8 cellular contexts compared by ENCODE assay signal in genomic region chr20:3811421-3812258, GRCh38. TPM values are rescaled to one million over a fixed set of nuclear protein-coding genes. Genes with fewer than 3 reads are reported as not detected.
DNase-seq lines count a peak whose midpoint lies in the region; ATAC-seq and TF ChIP-seq lines count a peak whose summit lies in the region.

No MANE protein-coding gene starts in this region.

- no peaks in the 10 kb centered on the region for H3K27me3 ChIP-seq in adrenal gland
- no peaks in the 10 kb centered on the region for H3K27me3 ChIP-seq in heart left ventricle

- DNase-seq in D341Med (ENCODE audit: low spot score) (peak; percentile 66), MV-4-11 (lab: John Stamatoyannopoulos, UW) (peak; percentile 84), T-helper 2 cell (peak; percentile 72 to 98 (median 90)), adrenal gland (peak; percentile 99 to 100 (median 99)), heart left ventricle (peak; percentile 99), renal cortical epithelial cell (ENCODE audit: low read depth) (peak; percentile 96), ureter (ENCODE audit: low spot score) (peak; percentile 99)

- H3K4me3 ChIP-seq in adrenal gland (peak overlapping the region in 2 of 4 donors; percentile 5 to 49), heart left ventricle (peak overlapping the region in 11 of 12 donors; percentile 4 to 62 (median 47))

- ATAC-seq in heart left ventricle (peak; percentile 89 to 94 (median 92)), GM21381 (IDR thresholded peaks at IDR 0.05; ENCODE audit: unreplicated experiment) (no peak)

- TF ChIP-seq POLR2A in adrenal gland (IDR thresholded peaks at IDR 0.05) (peak; percentile 75 to 84), heart left ventricle (IDR thresholded peaks at IDR 0.05) (peak in 1 of 2 donors; percentile 75)

- H3K36me3 ChIP-seq in adrenal gland (replicated peaks in 1 of 2) (no peaks in the 10 kb centered on the region), heart left ventricle (no peaks in the 10 kb centered on the region)

- peak in 2 of 6 experiments; percentile 3 to 4 for TF ChIP-seq CTCF in adrenal gland (IDR thresholded peaks at IDR 0.05)
- no peak for TF ChIP-seq CTCF in heart left ventricle (IDR thresholded peaks at IDR 0.05)

- H3K27ac ChIP-seq in adrenal gland (peak overlapping the region; percentile 82 to 97 (median 93)), heart left ventricle (peak overlapping the region; percentile 76 to 96 (median 90))

- WGBS in adrenal gland, 4 donors, result 1 to 3% (median 1%) methylated on average over 16 to 20 of the region's 20 CpGs
- WGBS in heart left ventricle, 4 donors, result 2 to 4% (median 3%) methylated on average over 16 to 20 of the region's 20 CpGs

- H3K9me3 ChIP-seq in adrenal gland (replicated peaks in 1 of 3) (no peaks in the 10 kb centered on the region), heart left ventricle (no peaks in the 10 kb centered on the region)

- H3K4me1 ChIP-seq in adrenal gland (replicated peaks in 1 of 2) (peaks cover 36 to 55% of the 10 kb centered on the region in 2 donors), heart left ventricle (peaks cover 14 to 75% (median 39%) of the 10 kb centered on the region in 12 donors)

- intact Hi-C loops in adrenal gland (cut with DNase I), result no loop called here
- intact Hi-C loops in heart left ventricle (cut with DNase I), result loop anchor here in 2 of 10 donors (2.0 to 10.0 kb wide), 3 partner anchors 25 to 407 kb away; partner anchors contain the start of genes CENPB (in 1 of the 2), DNAAF9 (in 1 of the 2) and PANK2 (in 1 of the 2)

RNA-seq across cellular contexts. Expression of gene AP5S1, which starts 8.7 kb away (rescaled TPM):
- 10 to 100 TPM; 21.2 to 50.3 (median 27.3) TPM for total RNA-seq in adrenal gland
- polyA plus RNA-seq in adrenal gland, result 10 to 100 TPM in 2 of 3 donors, 1 to 10 TPM in 1; 9.6 to 10.5 (median 10.2) TPM
- 10 to 100 TPM; 10.5 to 18.6 (median 12.0) TPM for total RNA-seq in heart left ventricle
- 10 to 100 TPM in 1 of 2 donors, 1 to 10 TPM in 1; 9.5 to 10.5 TPM for polyA plus RNA-seq in heart left ventricle
- total RNA-seq in renal cortical epithelial cell, result 20.1 and 21.1 TPM in 2 replicates
- total RNA-seq in ureter, result 13.6 TPM

RNA-seq across cellular contexts. Expression of gene CDC25B, which starts 15.5 kb away (rescaled TPM):
- total RNA-seq in adrenal gland, result 10 to 100 TPM in 7 of 8 donors, 1 to 10 TPM in 1; 9.9 to 24.4 (median 14.7) TPM
- polyA plus RNA-seq in adrenal gland, result 10 to 100 TPM in 2 of 3 donors, 1 to 10 TPM in 1; 5.5 to 61.7 (median 35.8) TPM
- total RNA-seq in heart left ventricle, result 10 to 100 TPM in 4 of 9 donors, 1 to 10 TPM in 5; 4.0 to 30.4 (median 8.6) TPM
- 10 to 100 TPM in 1 of 2 donors, 1 to 10 TPM in 1; 6.8 to 17.2 TPM for polyA plus RNA-seq in heart left ventricle
- total RNA-seq in renal cortical epithelial cell, result 7.3 and 13.0 TPM in 2 replicates
- 16.6 TPM for total RNA-seq in ureter

RNA-seq across cellular contexts. Expression of gene CENPB, which starts 25.1 kb away (rescaled TPM):
- total RNA-seq in adrenal gland (100 to 1,000 TPM in 4 of 8 donors, 10 to 100 TPM in 4; 54.4 to 112 (median 102) TPM), heart left ventricle (100 to 1,000 TPM in 1 of 9 donors, 10 to 100 TPM in 8; 56.2 to 122 (median 74.0) TPM), renal cortical epithelial cell (72.6 and 80.4 TPM in 2 replicates), ureter (84.1 TPM)
- polyA plus RNA-seq in adrenal gland (10 to 100 TPM; 25.8 to 54.8 (median 41.8) TPM), heart left ventricle (100 to 1,000 TPM in 1 of 2 donors, 10 to 100 TPM in 1; 77.1 to 105 TPM)

RNA-seq across cellular contexts. Expression of gene SPEF1, which starts 30.4 kb away (rescaled TPM):
- total RNA-seq in adrenal gland (1 to 10 TPM in 1 of 8 donors, under 1 TPM in 6, not detected in 1; 0.14 to 1.4 (median 0.26) TPM), heart left ventricle (under 1 TPM in 4 of 9 donors, not detected in 5; 0.18 to 0.65 (median 0.30) TPM), renal cortical epithelial cell (1.2 TPM in 1 of 2 replicates, not detected in the other), ureter (0.29 TPM)
- polyA plus RNA-seq in adrenal gland (under 1 TPM in 2 of 3 donors, not detected in 1; 0.40 to 0.81 TPM), heart left ventricle (under 1 TPM; 0.11 to 0.17 TPM)

RNA-seq across cellular contexts. Expression of gene MAVS, which starts 35.0 kb away (rescaled TPM):
- total RNA-seq in adrenal gland (10 to 100 TPM; 28.1 to 46.7 (median 38.9) TPM), heart left ventricle (10 to 100 TPM; 32.5 to 74.0 (median 43.3) TPM), renal cortical epithelial cell (18.9 and 50.9 TPM in 2 replicates), ureter (49.2 TPM)
- polyA plus RNA-seq in adrenal gland (10 to 100 TPM in 2 of 3 donors, 1 to 10 TPM in 1; 10.0 to 28.4 (median 20.6) TPM), heart left ventricle (10 to 100 TPM; 41.8 to 49.6 TPM)
